ENCODE assay signal across 26 cellular contexts in the genomic region with DNA sequence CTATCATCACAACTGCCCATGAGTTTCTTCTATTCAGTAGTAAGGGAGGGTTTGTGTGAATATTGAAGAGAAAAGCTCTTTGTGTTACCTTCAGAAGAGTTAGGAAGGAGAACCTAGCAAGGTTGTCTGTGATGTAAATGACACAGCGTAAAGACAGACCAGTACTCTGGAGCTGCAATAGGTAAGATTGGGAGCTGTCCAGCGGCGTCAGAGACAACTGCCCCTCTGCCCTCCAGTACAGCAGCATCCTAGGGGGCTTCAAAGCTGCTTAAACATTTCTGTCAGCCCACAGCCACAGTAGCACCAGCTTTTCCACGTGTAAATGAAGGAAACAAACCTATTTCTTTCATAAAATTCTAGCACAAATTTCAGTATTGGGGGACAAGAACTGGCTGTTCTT. TPM values are rescaled to one million over a fixed set of nuclear protein-coding genes. Genes with fewer than 3 reads are reported as not detected.
A peak's percentile ranks its signal among the peaks of the same experiment; 100 is the strongest.
DNase-seq lines count a peak whose midpoint lies in the region; TF ChIP-seq lines count a peak whose summit lies in the region.
"Had no signal": no experiment of that assay in that cellular context is flagged by ENCODE, and none has a peak within 500 bp of the region (broad histone marks: within the 10 kb centered on the region; RNA-seq: fewer than 3 reads in every experiment).

No MANE protein-coding gene starts in this region.

- CTCF ChIA-PET in Caco-2 (lab: Charles Lee) = no interaction called here

- no peaks in the 10 kb centered on the region for H3K36me3 ChIP-seq in endodermal cell (ENCODE audit: control insufficient read depth, insufficient read depth, low read length)
- no peaks in the 10 kb centered on the region for H3K36me3 ChIP-seq in Caco-2 (ENCODE audit: control insufficient read depth, insufficient read depth, low read length)
- H3K36me3 ChIP-seq: MG63, Peyer's patch, SJCRH30 had no signal

- H3K27me3 Mint-ChIP-seq in endodermal cell (ENCODE audit: insufficient read depth) (no peaks in the 10 kb centered on the region), nephron progenitor cell (ENCODE audit: low read depth, poor library complexity) (no peaks in the 10 kb centered on the region), Caco-2 (ENCODE audit: insufficient read depth, unreplicated experiment) (peaks cover 9% of the 10 kb centered on the region)

- POLR2A ChIA-PET in Caco-2 (lab: Charles Lee) = no interaction called here

- H3K36me3 Mint-ChIP-seq in endodermal cell (ENCODE audit: low read depth) (no peaks in the 10 kb centered on the region), nephron progenitor cell (ENCODE audit: low read depth) (no peaks in the 10 kb centered on the region), Caco-2 (ENCODE audit: insufficient read depth, unreplicated experiment) (no peaks in the 10 kb centered on the region)
- H3K36me3 Mint-ChIP-seq: CD8-positive, alpha-beta memory T cell had no signal

- H3K9me3 Mint-ChIP-seq in endodermal cell (no peaks in the 10 kb centered on the region), nephron progenitor cell (no peaks in the 10 kb centered on the region), Caco-2 (ENCODE audit: unreplicated experiment) (no peaks in the 10 kb centered on the region)

- no peak for TF ChIP-seq RAD21 in Ishikawa (IDR thresholded peaks at IDR 0.05; ENCODE audit: low read depth)

- H3K27ac Mint-ChIP-seq in endodermal cell (no peak overlapping the region), nephron progenitor cell (no peak overlapping the region), Caco-2 (ENCODE audit: unreplicated experiment) (no peak overlapping the region)
- H3K27ac Mint-ChIP-seq: CD8-positive, alpha-beta memory T cell had no signal

- H3K4me1 Mint-ChIP-seq in endodermal cell (peaks cover 1% of the 10 kb centered on the region), nephron progenitor cell (no peaks in the 10 kb centered on the region), Caco-2 (ENCODE audit: low read depth, unreplicated experiment) (no peaks in the 10 kb centered on the region)
- H3K4me1 Mint-ChIP-seq: CD8-positive, alpha-beta memory T cell had no signal

- peak; percentile 12 for DNase-seq in ELF-1 (ENCODE audit: low read depth, low spot score)
- DNase-seq in endodermal cell = peak; percentile 63
- DNase-seq in nephron progenitor cell = peak; percentile 18
- DNase-seq in stimulated activated naive CD4-positive, alpha-beta T cell treated with Interleukin-2 at 50 U/mL for 16 hours (lab: John Stamatoyannopoulos, UW) = no peak
- DNase-seq in NCI-H226 = no peak
- DNase-seq in Caco-2 = no peak
- DNase-seq: AML-193; CD8-positive, alpha-beta memory T cell; EL; GOT3; MG63; NCI-H1417 treated with DMSO at 0.1 percent for 48 hours; NCI-H187 treated with DMSO at 0.1 percent for 48 hours; NCI-H2107; NCI-H510A treated with DMSO at 0.1 percent for 48 hours; NCI-H748 treated with DMSO at 0.1 percent for 48 hours; NK-92 treated with Interleukin-12 subunit alpha and Interleukin-12 subunit beta, amount 100 ng/mL, for 24 hours; Peyer's patch had no signal

- TF ChIP-seq EP300 in Ishikawa (IDR thresholded peaks at IDR 0.05; ENCODE audit: borderline replicate concordance) = no peak

- H3K4me3 ChIP-seq in endodermal cell (ENCODE audit: low read length) (no peak overlapping the region), Caco-2 (ENCODE audit: low read depth, low read length) (no peak overlapping the region)
- H3K4me3 ChIP-seq: K562, MG63, Peyer's patch, SJCRH30 had no signal

- H3K9ac ChIP-seq in endodermal cell (ENCODE audit: extremely low read depth, low read length, poor library complexity, severe bottlenecking) = no peak overlapping the region

- H3K4me3 Mint-ChIP-seq in endodermal cell (no peak overlapping the region), nephron progenitor cell (no peak overlapping the region), Caco-2 (ENCODE audit: unreplicated experiment) (no peak overlapping the region)
- H3K4me3 Mint-ChIP-seq: CD8-positive, alpha-beta memory T cell had no signal

- intact Hi-C loops in Caco-2 (cut with micrococcal nuclease; ENCODE audit: unreplicated experiment) = no loop called here

- H3K27me3 ChIP-seq in endodermal cell (ENCODE audit: control insufficient read depth, insufficient read depth, low read length, poor library complexity, severe bottlenecking) (no peaks in the 10 kb centered on the region), Caco-2 (replicated peaks; ENCODE audit: control insufficient read depth, insufficient read depth, low read length) (no peaks in the 10 kb centered on the region)
- H3K27me3 ChIP-seq: MG63, Peyer's patch, SJCRH30 had no signal

- BruUV-seq in Caco-2 (replicated peaks; lab: Mats Ljungman, UMichigan) = no TSS peak

- TF ChIP-seq CTCF in endodermal cell (conservative IDR thresholded peaks at IDR 0.05) = no peak
- TF ChIP-seq CTCF in nephron progenitor cell (IDR thresholded peaks at IDR 0.05) = no peak
- no peak for TF ChIP-seq CTCF in Caco-2 (IDR thresholded peaks at IDR 0.05; ENCODE audit: insufficient read depth in 1 of 2, low read depth in 1 of 2, low read length in 1 of 2, severe bottlenecking in 1 of 2, unreplicated experiment in 1 of 2)

- no peaks in the 10 kb centered on the region for H3K9me3 ChIP-seq in endodermal cell (ENCODE audit: control insufficient read depth, low read length)
- no peaks in the 10 kb centered on the region for H3K9me3 ChIP-seq in Caco-2
- H3K9me3 ChIP-seq: MG63, Peyer's patch, SJCRH30 had no signal

- H3K4me1 ChIP-seq in endodermal cell (ENCODE audit: control insufficient read depth, insufficient read depth, low read length) (no peaks in the 10 kb centered on the region), Caco-2 (no peaks in the 10 kb centered on the region)
- H3K4me1 ChIP-seq: Peyer's patch, SJCRH30 had no signal

- WGBS in endodermal cell (ENCODE audit: insufficient coverage in 1 of 2, insufficient read length in 1 of 2), 2 experiments = 20 to 44% methylated on average over 1 to 4 of the region's 4 CpGs

- H3K27ac ChIP-seq in endodermal cell (ENCODE audit: low read depth, low read length) = no peak overlapping the region
- H3K27ac ChIP-seq: C4-2B, Peyer's patch, SJCRH30 had no signal

TF ChIP-seq in Ishikawa, 13 proteins besides CTCF, POLR2A, EP300 and RAD21:
- TF ChIP-seq CEBPB (IDR thresholded peaks at IDR 0.05) (no peak), EGR1 (IDR thresholded peaks at IDR 0.05) (no peak), TEAD4 (IDR thresholded peaks at IDR 0.05) (no peak)
- TF ChIP-seq, protein P1, sequence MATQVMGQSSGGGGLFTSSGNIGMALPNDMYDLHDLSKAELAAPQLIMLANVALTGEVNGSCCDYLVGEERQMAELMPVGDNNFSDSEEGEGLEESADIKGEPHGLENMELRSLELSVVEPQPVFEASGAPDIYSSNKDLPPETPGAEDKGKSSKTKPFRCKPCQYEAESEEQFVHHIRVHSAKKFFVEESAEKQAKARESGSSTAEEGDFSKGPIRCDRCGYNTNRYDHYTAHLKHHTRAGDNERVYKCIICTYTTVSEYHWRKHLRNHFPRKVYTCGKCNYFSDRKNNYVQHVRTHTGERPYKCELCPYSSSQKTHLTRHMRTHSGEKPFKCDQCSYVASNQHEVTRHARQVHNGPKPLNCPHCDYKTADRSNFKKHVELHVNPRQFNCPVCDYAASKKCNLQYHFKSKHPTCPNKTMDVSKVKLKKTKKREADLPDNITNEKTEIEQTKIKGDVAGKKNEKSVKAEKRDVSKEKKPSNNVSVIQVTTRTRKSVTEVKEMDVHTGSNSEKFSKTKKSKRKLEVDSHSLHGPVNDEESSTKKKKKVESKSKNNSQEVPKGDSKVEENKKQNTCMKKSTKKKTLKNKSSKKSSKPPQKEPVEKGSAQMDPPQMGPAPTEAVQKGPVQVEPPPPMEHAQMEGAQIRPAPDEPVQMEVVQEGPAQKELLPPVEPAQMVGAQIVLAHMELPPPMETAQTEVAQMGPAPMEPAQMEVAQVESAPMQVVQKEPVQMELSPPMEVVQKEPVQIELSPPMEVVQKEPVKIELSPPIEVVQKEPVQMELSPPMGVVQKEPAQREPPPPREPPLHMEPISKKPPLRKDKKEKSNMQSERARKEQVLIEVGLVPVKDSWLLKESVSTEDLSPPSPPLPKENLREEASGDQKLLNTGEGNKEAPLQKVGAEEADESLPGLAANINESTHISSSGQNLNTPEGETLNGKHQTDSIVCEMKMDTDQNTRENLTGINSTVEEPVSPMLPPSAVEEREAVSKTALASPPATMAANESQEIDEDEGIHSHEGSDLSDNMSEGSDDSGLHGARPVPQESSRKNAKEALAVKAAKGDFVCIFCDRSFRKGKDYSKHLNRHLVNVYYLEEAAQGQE (IDR thresholded peaks at IDR 0.05; ENCODE audit: low read depth) = peak; percentile 78

RNA-seq across cellular contexts. Expression of gene NYAP2, which starts 34.5 kb away (rescaled TPM):
- total RNA-seq in endodermal cell (not detected), Caco-2 (2022) (0.07 and 0.11 TPM in 2 replicates)
- polyA plus RNA-seq in endodermal cell (2013, experiment 1 of 2) = 0.14 TPM
- 0.17 TPM for polyA plus RNA-seq in endodermal cell (2013, experiment 2 of 2)
- total RNA-seq: A172; CD8-positive, alpha-beta memory T cell; LHCN-M2; Peyer's patch; T-helper 1 cell treated with Interleukin-12 subunit alpha and Interleukin-12 subunit beta and Interleukin-4 antibody, amounts not matched to agents 30 ng/mL and 1 ng/mL, for 36 hours had no signal
- polyA plus RNA-seq: AG04450; CD8-positive, alpha-beta memory T cell had no signal

Comparison
In these comparisons a context has a peak if more than half of its experiments do, and no peak if none do; other contexts are left out.
1. DNase-seq: peak in ELF-1 (single experiment), endodermal cell (single experiment) and nephron progenitor cell (single experiment); none in stimulated activated naive CD4-positive, alpha-beta T cell treated with Interleukin-2 at 50 U/mL for 16 hours (single experiment), NCI-H226 (single experiment) and Caco-2 (0 of 2).